19 cellular contexts compared by ENCODE assay signal in genomic region chr2:105598404-105598803, GRCh38.
A peak's percentile ranks its signal among the peaks of the same experiment; 100 is the strongest.
DNase-seq lines count a peak whose midpoint lies in the region; ATAC-seq and TF ChIP-seq lines count a peak whose summit lies in the region.
"Had no signal": no experiment of that assay in that cellular context is flagged by ENCODE, and none has a peak within 500 bp of the region (broad histone marks: within the 10 kb centered on the region; RNA-seq: fewer than 3 reads in every experiment).

No MANE protein-coding gene starts in this region.

- peaks cover 23% of the 10 kb centered on the region for H3K27me3 Mint-ChIP-seq in CD4-positive, CD25-positive, alpha-beta regulatory T cell
- H3K27me3 Mint-ChIP-seq in brain (peaks cover under 1% of the 10 kb centered on the region), nephron (ENCODE audit: low read depth) (peaks cover 5% of the 10 kb centered on the region)

- no peaks in the 10 kb centered on the region for H3K27me3 ChIP-seq in CD4-positive, CD25-positive, alpha-beta regulatory T cell (ENCODE audit: control insufficient read depth, insufficient read depth, low read length)
- no peaks in the 10 kb centered on the region for H3K27me3 ChIP-seq in KMS-11 (ENCODE audit: insufficient read depth, low read depth)
- H3K27me3 ChIP-seq: BLaER1, SJSA1 had no signal

- no peak for ATAC-seq in CD4-positive, CD25-positive, alpha-beta regulatory T cell (ENCODE audit: low read depth in 2 of 2)
- no peak for ATAC-seq in left lobe of liver
- ATAC-seq: A549, HepG2, Panc1 had no signal

- no peak overlapping the region for H3K4me3 Mint-ChIP-seq in CD4-positive, CD25-positive, alpha-beta regulatory T cell
- H3K4me3 Mint-ChIP-seq in brain (no peak overlapping the region), nephron (no peak overlapping the region)

- no peaks in the 10 kb centered on the region for H3K36me3 ChIP-seq in CD4-positive, CD25-positive, alpha-beta regulatory T cell (ENCODE audit: control insufficient read depth, insufficient read depth, low read length)
- H3K36me3 ChIP-seq in KMS-11 (ENCODE audit: insufficient read depth), result no peaks in the 10 kb centered on the region
- H3K36me3 ChIP-seq: BLaER1, SJSA1 had no signal

- peak overlapping the region; percentile 34; the same call in 1 of the 2 replicates for H3K9ac ChIP-seq in KMS-11
- H3K9ac ChIP-seq: BLaER1 had no signal

- H3K36me3 Mint-ChIP-seq in CD4-positive, CD25-positive, alpha-beta regulatory T cell, result no peaks in the 10 kb centered on the region
- H3K36me3 Mint-ChIP-seq in brain, result no peaks in the 10 kb centered on the region
- no peaks in the 10 kb centered on the region for H3K36me3 Mint-ChIP-seq in nephron (ENCODE audit: low read depth)

- no peak overlapping the region for H3K4me3 ChIP-seq in CD4-positive, CD25-positive, alpha-beta regulatory T cell (ENCODE audit: low read depth, low read length)
- no peak overlapping the region for H3K4me3 ChIP-seq in KMS-11 (IDR thresholded peaks at IDR 0.05; ENCODE audit: insufficient read depth, low read depth, low read length)
- H3K4me3 ChIP-seq: A549, BLaER1, SJSA1 had no signal

- H3K9me3 Mint-ChIP-seq in CD4-positive, CD25-positive, alpha-beta regulatory T cell, result no peaks in the 10 kb centered on the region
- no peaks in the 10 kb centered on the region for H3K9me3 Mint-ChIP-seq in brain
- H3K9me3 Mint-ChIP-seq in nephron, result no peaks in the 10 kb centered on the region
- H3K9me3 Mint-ChIP-seq: HFFc6 had no signal

- H2AFZ ChIP-seq in KMS-11 (ENCODE audit: low read depth), result peak overlapping the region; percentile 31; the same call in 1 of the 2 replicates

- DNase-seq in CD4-positive, CD25-positive, alpha-beta regulatory T cell, result no peak
- DNase-seq in SW480 (ENCODE audit: low spot score), result no peak
- no peak for DNase-seq in stimulated activated naive CD4-positive, alpha-beta T cell (lab: John Stamatoyannopoulos, UW)
- DNase-seq in left lobe of liver (ENCODE audit: low spot score), result no peak
- DNase-seq: DMS79 treated with DMSO at 0.1 percent for 48 hours, HFFc6, KG1, NCI-H1436, NCI-H1930, NCI-H446, NCI-H526 treated with DMSO at 0.1 percent for 48 hours had no signal

- H3K79me2 ChIP-seq in KMS-11 (ENCODE audit: insufficient read depth, low read depth), result no peaks in the 10 kb centered on the region

- no peaks in the 10 kb centered on the region for H3K9me3 ChIP-seq in CD4-positive, CD25-positive, alpha-beta regulatory T cell (ENCODE audit: control insufficient read depth in 2 of 2, low read length in 2 of 2)
- H3K9me3 ChIP-seq: A549, BLaER1 had no signal

- H3K4me1 Mint-ChIP-seq in CD4-positive, CD25-positive, alpha-beta regulatory T cell, result peaks cover 0 to 20% (median 2%) of the 10 kb centered on the region in 4 donors
- H3K4me1 Mint-ChIP-seq in brain (peaks cover 35% of the 10 kb centered on the region), nephron (peaks cover 32% of the 10 kb centered on the region)

- H3K27ac Mint-ChIP-seq in CD4-positive, CD25-positive, alpha-beta regulatory T cell, result peak overlapping the region in 2 of 3 donors; percentile 27 to 53
- H3K27ac Mint-ChIP-seq in brain, result peak overlapping the region; percentile 28 to 99 (median 90)
- peak overlapping the region in 2 of 3 experiments; percentile 17 to 52 for H3K27ac Mint-ChIP-seq in nephron
- H3K27ac Mint-ChIP-seq: HFFc6 had no signal

- H3K27ac ChIP-seq in CD4-positive, CD25-positive, alpha-beta regulatory T cell (ENCODE audit: insufficient read depth, low read length, poor library complexity, severe bottlenecking), result no peak overlapping the region
- H3K27ac ChIP-seq in KMS-11, result peak overlapping the region; percentile 76
- H3K27ac ChIP-seq: A549, BLaER1, SJSA1 had no signal

- H3K4me2 ChIP-seq in KMS-11, result peak overlapping the region; percentile 78
- H3K4me2 ChIP-seq: A549 had no signal

- TF ChIP-seq CTCF in KMS-11 (conservative IDR thresholded peaks at IDR 0.05; ENCODE audit: low read depth, low read length), result no peak
- no peak for TF ChIP-seq CTCF in brain (conservative IDR thresholded peaks at IDR 0.05)
- TF ChIP-seq CTCF in nephron (IDR thresholded peaks at IDR 0.05; ENCODE audit: unreplicated experiment in 3 of 3), result no peak

- no peaks in the 10 kb centered on the region for H4K20me1 ChIP-seq in KMS-11 (ENCODE audit: insufficient read depth)
- H4K20me1 ChIP-seq: BLaER1 had no signal

- no peaks in the 10 kb centered on the region for H3K4me1 ChIP-seq in CD4-positive, CD25-positive, alpha-beta regulatory T cell (ENCODE audit: control insufficient read depth, insufficient read depth, low read length, poor library complexity, severe bottlenecking)
- peaks cover 36% of the 10 kb centered on the region for H3K4me1 ChIP-seq in KMS-11 (ENCODE audit: low read depth, poor library complexity, severe bottlenecking)
- H3K4me1 ChIP-seq: A549, SJSA1 had no signal

Comparison
In these comparisons a context has a peak if more than half of its experiments do, and no peak if none do; other contexts are left out.
1. H3K27ac Mint-ChIP-seq: peak in every context shown above with its lines; median percentile 90 in brain; 40 in CD4-positive, CD25-positive, alpha-beta regulatory T cell; 34 in nephron.